18 cellular contexts compared by ENCODE assay signal in the genomic region with DNA sequence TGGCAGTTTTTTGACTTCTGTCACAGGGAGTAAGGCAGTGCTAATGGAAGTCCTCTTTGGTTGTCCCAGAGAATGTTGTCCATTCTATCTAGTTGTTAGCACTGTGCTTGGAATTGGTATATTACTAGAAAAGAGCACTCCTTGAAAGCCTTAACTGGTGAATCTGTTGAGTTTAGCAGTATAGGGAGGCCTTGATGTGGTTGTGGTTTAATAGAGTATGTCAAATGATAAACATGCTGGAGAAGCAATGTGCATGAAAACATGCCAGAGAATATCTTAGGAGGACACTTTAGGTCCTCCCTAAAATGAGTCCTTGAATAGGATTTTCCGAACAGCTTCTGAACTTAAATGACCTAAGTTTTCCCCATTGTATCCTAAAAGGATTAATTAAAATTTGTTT.
DNase-seq lines count a peak whose midpoint lies in the region; ATAC-seq, FAIRE-seq and TF ChIP-seq lines count a peak whose summit lies in the region.
"Had no signal": no experiment of that assay in that cellular context is flagged by ENCODE, and none has a peak within 500 bp of the region (broad histone marks: within the 10 kb centered on the region; RNA-seq: fewer than 3 reads in every experiment).

No MANE protein-coding gene starts in this region.

- no peak overlapping the region for H3K27ac Mint-ChIP-seq in astrocyte (ENCODE audit: unreplicated experiment)
- H3K27ac Mint-ChIP-seq: HFFc6 had no signal

- H3F3A ChIP-seq in smooth muscle cell (ENCODE audit: low read depth), result peaks cover 4% of the 10 kb centered on the region

- TF ChIP-seq CTCF in astrocyte (IDR thresholded peaks at IDR 0.05; ENCODE audit: insufficient read depth, low read depth, low read length), result no peak
- TF ChIP-seq CTCF in smooth muscle cell (IDR thresholded peaks at IDR 0.05; ENCODE audit: borderline replicate concordance, insufficient read depth, poor library complexity, severe bottlenecking), result no peak

- H3K79me2 ChIP-seq in astrocyte (ENCODE audit: insufficient read depth, low read length), result no peaks in the 10 kb centered on the region
- H3K79me2 ChIP-seq in smooth muscle cell (ENCODE audit: low read depth), result peaks cover 10% of the 10 kb centered on the region

- no peaks in the 10 kb centered on the region for H3K36me3 Mint-ChIP-seq in astrocyte (ENCODE audit: low read depth, unreplicated experiment)

- no peaks in the 10 kb centered on the region for H3K4me1 Mint-ChIP-seq in astrocyte (ENCODE audit: low read depth, unreplicated experiment)

- intact Hi-C loops in left ventricle myocardium superior (cut with micrococcal nuclease) (no loop called here), right cardiac atrium (cut with DNase I) (no loop called here), aorta (cut with DNase I) (no loop called here)

- no peak overlapping the region for H3K27ac ChIP-seq in right cardiac atrium (ENCODE audit: low read length)
- no peak overlapping the region for H3K27ac ChIP-seq in astrocyte (ENCODE audit: low read depth, low read length)
- no peak overlapping the region for H3K27ac ChIP-seq in smooth muscle cell (ENCODE audit: low read depth)
- no peak overlapping the region for H3K27ac ChIP-seq in aorta (ENCODE audit: low read depth in 1 of 2, low read length in 2 of 2)
- H3K27ac ChIP-seq: 22Rv1 had no signal

- no peak overlapping the region for H2AFZ ChIP-seq in astrocyte (ENCODE audit: low read depth, low read length)
- no peak overlapping the region for H2AFZ ChIP-seq in smooth muscle cell (ENCODE audit: low read depth)

- peaks cover 2% of the 10 kb centered on the region for H3K4me1 ChIP-seq in right cardiac atrium (ENCODE audit: control insufficient read depth, insufficient read depth, low read length)
- H3K4me1 ChIP-seq in astrocyte (ENCODE audit: insufficient read depth, low read length), result no peaks in the 10 kb centered on the region
- H3K4me1 ChIP-seq in smooth muscle cell (ENCODE audit: low read depth), result peaks cover 46% of the 10 kb centered on the region
- no peaks in the 10 kb centered on the region for H3K4me1 ChIP-seq in aorta (ENCODE audit: control insufficient read depth in 1 of 2, insufficient read depth in 2 of 2, low read length in 2 of 2)

- H3K9ac ChIP-seq in astrocyte (ENCODE audit: low read length) (no peak overlapping the region), smooth muscle cell (ENCODE audit: low read depth) (no peak overlapping the region)

- 97% methylated on average over 1 of the region's 1 CpG for WGBS in right cardiac atrium
- 67% methylated on average over 1 of the region's 1 CpG for WGBS in smooth muscle cell (ENCODE audit: low lambda C conversion rate)
- WGBS in aorta, 2 donors, result 99 to 100% methylated on average over 1 of the region's 1 CpG

- H3K27me3 ChIP-seq in right cardiac atrium (ENCODE audit: control insufficient read depth, insufficient read depth) (no peaks in the 10 kb centered on the region), astrocyte (ENCODE audit: insufficient read depth, low read length) (no peaks in the 10 kb centered on the region), smooth muscle cell (ENCODE audit: low read depth) (no peaks in the 10 kb centered on the region), aorta (ENCODE audit: control insufficient read depth in 1 of 2, insufficient read depth in 2 of 2, low read length in 1 of 2) (no peaks in the 10 kb centered on the region)

- H3K9me3 ChIP-seq in right cardiac atrium (ENCODE audit: control insufficient read depth, low read length) (no peaks in the 10 kb centered on the region), astrocyte (ENCODE audit: insufficient read depth, low read depth, low read length) (no peaks in the 10 kb centered on the region), smooth muscle cell (replicated peaks; ENCODE audit: low read depth) (no peaks in the 10 kb centered on the region), aorta (ENCODE audit: control insufficient read depth, low read length) (no peaks in the 10 kb centered on the region)
- H3K9me3 ChIP-seq: HAP-1 had no signal

- H3K36me3 ChIP-seq in astrocyte (ENCODE audit: insufficient read depth, low read length) (no peaks in the 10 kb centered on the region), smooth muscle cell (ENCODE audit: low read depth) (no peaks in the 10 kb centered on the region), aorta (ENCODE audit: control insufficient read depth in 1 of 2, insufficient read depth in 2 of 2, low read length in 1 of 2) (no peaks in the 10 kb centered on the region)
- H3K36me3 ChIP-seq: HAP-1 had no signal

- no peaks in the 10 kb centered on the region for H3K27me3 Mint-ChIP-seq in astrocyte (ENCODE audit: low read depth, unreplicated experiment)

- no peak for DNase-seq in left ventricle myocardium superior
- no peak for DNase-seq in right cardiac atrium
- DNase-seq in OCI-M1 (lab: John Stamatoyannopoulos, UW), result peak; percentile 70
- DNase-seq in astrocyte (ENCODE audit: low read depth), result no peak
- DNase-seq in smooth muscle cell (lab: John Stamatoyannopoulos, UW; ENCODE audit: unreplicated experiment), result no peak
- DNase-seq in amygdala (lab: John Stamatoyannopoulos, UW), result no peak
- DNase-seq in aorta, result no peak
- no peak for DNase-seq in occipital lobe (lab: John Stamatoyannopoulos, UW)
- DNase-seq: DMS 273 treated with DMSO at 0.1 percent for 48 hours, DMS79, EL, GOT3, HFFc6 had no signal

- H3K4me3 ChIP-seq in right cardiac atrium (ENCODE audit: low read length) (no peak overlapping the region), astrocyte (ENCODE audit: insufficient read depth, low read depth, low read length) (no peak overlapping the region), smooth muscle cell (no peak overlapping the region), aorta (ENCODE audit: low read length in 2 of 2) (no peak overlapping the region)
- H3K4me3 ChIP-seq: HAP-1 had no signal

- FAIRE-seq in astrocyte (lab: Jason Lieb, UNC), result peak; percentile 39
- FAIRE-seq: GM12892, HepG2, HTR-8/SVneo had no signal

- peak; percentile 19 for ATAC-seq in left ventricle myocardium superior
- no peak for ATAC-seq in right cardiac atrium
- no peak for ATAC-seq in aorta (ENCODE audit: low FRiP score)
- ATAC-seq: HepG2 had no signal

- H4K20me1 ChIP-seq in astrocyte (ENCODE audit: insufficient read depth, low read length), result peaks cover 53% of the 10 kb centered on the region
- H4K20me1 ChIP-seq in smooth muscle cell (ENCODE audit: low read depth), result peaks cover 99% of the 10 kb centered on the region

- H3K4me2 ChIP-seq in astrocyte (ENCODE audit: low read length), result no peak overlapping the region
- peak overlapping the region; percentile 28 for H3K4me2 ChIP-seq in smooth muscle cell

- no peak overlapping the region for H3K4me3 Mint-ChIP-seq in astrocyte (ENCODE audit: unreplicated experiment)
- H3K4me3 Mint-ChIP-seq: HFFc6 had no signal

- no peaks in the 10 kb centered on the region for H3K9me3 Mint-ChIP-seq in astrocyte (ENCODE audit: unreplicated experiment)
- H3K9me3 Mint-ChIP-seq: HFFc6 had no signal
